In genomic region chr15:92805080-92805708, GRCh38 we compare ENCODE assay signal across 12 cellular contexts.
DNase-seq lines count a peak whose midpoint lies in the region; ATAC-seq and TF ChIP-seq lines count a peak whose summit lies in the region.
"Had no signal": no experiment of that assay in that cellular context is flagged by ENCODE, and none has a peak within 500 bp of the region (broad histone marks: within the 10 kb centered on the region; RNA-seq: fewer than 3 reads in every experiment).

No MANE protein-coding gene starts in this region.

- H3K4me2 ChIP-seq in hepatocyte = no peak overlapping the region

- intact Hi-C loops in Calu3 (cut with micrococcal nuclease; ENCODE audit: unreplicated experiment) (no loop called here), spleen (cut with DNase I; ENCODE audit: low total_unique reads) (loop anchor here (5.0 kb wide), 1 partner anchor 112 kb away; no protein-coding TSS in a partner anchor)

- H3K36me3 Mint-ChIP-seq in Calu3 (ENCODE audit: insufficient read depth, unreplicated experiment) = peaks cover 50% of the 10 kb centered on the region
- H3K36me3 Mint-ChIP-seq: natural killer cell had no signal

- H2AFZ ChIP-seq in hepatocyte = no peak overlapping the region

- no peak for TF ChIP-seq POLR2A in spleen (IDR thresholded peaks at IDR 0.05)

- no peak for ATAC-seq in HG02798 (IDR thresholded peaks at IDR 0.05; ENCODE audit: poor library complexity, unreplicated experiment)
- ATAC-seq: natural killer cell, Right ventricle myocardium inferior had no signal

- H3K36me3 ChIP-seq in adipocyte (ENCODE audit: control insufficient read depth, insufficient read depth, low read length, severe bottlenecking) (no peaks in the 10 kb centered on the region), hepatocyte (replicated peaks; ENCODE audit: insufficient read depth, low read depth) (no peaks in the 10 kb centered on the region), spleen (no peaks in the 10 kb centered on the region)

- peak overlapping the region; percentile 75 for H3K9ac ChIP-seq in adipocyte (ENCODE audit: low read length)

- TF ChIP-seq CTCF in Calu3 (IDR thresholded peaks at IDR 0.05; ENCODE audit: unreplicated experiment) = no peak
- no peak for TF ChIP-seq CTCF in hepatocyte (IDR thresholded peaks at IDR 0.05; ENCODE audit: poor library complexity)
- no peak for TF ChIP-seq CTCF in spleen (IDR thresholded peaks at IDR 0.05 in 8 of 11, conservative IDR thresholded peaks at IDR 0.05 in 3 of 11)

- H3K4me3 Mint-ChIP-seq in Calu3 (ENCODE audit: low read depth, unreplicated experiment) = no peak overlapping the region
- H3K4me3 Mint-ChIP-seq: immature natural killer cell, natural killer cell had no signal

- H3K9me3 ChIP-seq in adipocyte (ENCODE audit: control insufficient read depth, low read length) (no peaks in the 10 kb centered on the region), hepatocyte (ENCODE audit: low read depth) (no peaks in the 10 kb centered on the region), spleen (no peaks in the 10 kb centered on the region)

- peak overlapping the region; percentile 88 for H3K27ac Mint-ChIP-seq in Calu3 (ENCODE audit: unreplicated experiment)
- H3K27ac Mint-ChIP-seq: immature natural killer cell had no signal

- no peaks in the 10 kb centered on the region for H4K20me1 ChIP-seq in hepatocyte (ENCODE audit: insufficient read depth, poor library complexity, severe bottlenecking)

- 96% methylated on average over 10 of the region's 10 CpGs for WGBS in hepatocyte (ENCODE audit: low lambda C conversion rate, missing lambda C conversion rate)
- WGBS in spleen, 5 donors = 94 to 97% (median 96%) methylated on average over 10 of the region's 10 CpGs

- no TSS peak for BruUV-seq in Calu3 (replicated peaks; lab: Mats Ljungman, UMichigan)

- H3K79me2 ChIP-seq in hepatocyte = peaks cover 27% of the 10 kb centered on the region

- H3K4me1 ChIP-seq in adipocyte (ENCODE audit: control insufficient read depth, insufficient read depth, low read length) (peaks cover 48% of the 10 kb centered on the region), hepatocyte (ENCODE audit: insufficient read depth) (peaks cover 26% of the 10 kb centered on the region), spleen (peaks cover 0 to 78% (median 31%) of the 10 kb centered on the region in 6 donors)

- peaks cover 39% of the 10 kb centered on the region for H3K4me1 Mint-ChIP-seq in Calu3 (ENCODE audit: low read depth, unreplicated experiment)

- CTCF ChIA-PET in Calu3 (lab: Charles Lee) = interaction anchor here (0.6 to 1.5 kb wide), 2 partner anchors 35 to 112 kb away, joined by 3 to 11 read pairs; no protein-coding TSS in a partner anchor

- H3K9me2 ChIP-seq in hepatocyte (replicated peaks; ENCODE audit: insufficient read depth) = no peaks in the 10 kb centered on the region

- H3K27me3 ChIP-seq in adipocyte (replicated peaks; ENCODE audit: control insufficient read depth, insufficient read depth, low read length) (no peaks in the 10 kb centered on the region), hepatocyte (no peaks in the 10 kb centered on the region), spleen (replicated peaks in 1 of 7) (no peaks in the 10 kb centered on the region)

- DNase-seq in Calu3 (no peak), adipocyte (ENCODE audit: low read depth) (peak; percentile 8), hepatocyte (ENCODE audit: low spot score) (no peak), spleen (peak; percentile 24), occipital lobe (lab: John Stamatoyannopoulos, UW) (no peak), SIG-M5 (lab: John Stamatoyannopoulos, UW) (no peak)
- DNase-seq in activated naive CD4-positive, alpha-beta T cell treated with Interleukin-2 at 50 U/mL for 16 hours = no peak
- DNase-seq: immature natural killer cell, natural killer cell, NCI-H524 treated with DMSO at 0.1 percent for 48 hours had no signal

- H3K9me3 Mint-ChIP-seq in Calu3 (ENCODE audit: low read depth, unreplicated experiment) = no peaks in the 10 kb centered on the region
- H3K9me3 Mint-ChIP-seq: immature natural killer cell, natural killer cell had no signal

- H3K27ac ChIP-seq in hepatocyte = peak overlapping the region; percentile 97
- H3K27ac ChIP-seq in spleen = peak overlapping the region in 7 of 8 donors; percentile 77 to 100 (median 88)

- H3K27me3 Mint-ChIP-seq in Calu3 (ENCODE audit: unreplicated experiment) = no peaks in the 10 kb centered on the region

- H3K4me3 ChIP-seq in adipocyte (ENCODE audit: low read length) (no peak overlapping the region), hepatocyte (no peak overlapping the region), spleen (peak overlapping the region in 1 of 8 donors; percentile 56)

Comparison
In these comparisons a context has a peak if more than half of its experiments do, and no peak if none do; other contexts are left out.
1. DNase-seq: peak in adipocyte (single experiment) and spleen (single experiment); none in Calu3 (single experiment), hepatocyte (single experiment), activated naive CD4-positive, alpha-beta T cell treated with Interleukin-2 at 50 U/mL for 16 hours (single experiment), occipital lobe (single experiment) and SIG-M5 (single experiment).